31 cellular contexts compared by ENCODE assay signal in the genomic region with DNA sequence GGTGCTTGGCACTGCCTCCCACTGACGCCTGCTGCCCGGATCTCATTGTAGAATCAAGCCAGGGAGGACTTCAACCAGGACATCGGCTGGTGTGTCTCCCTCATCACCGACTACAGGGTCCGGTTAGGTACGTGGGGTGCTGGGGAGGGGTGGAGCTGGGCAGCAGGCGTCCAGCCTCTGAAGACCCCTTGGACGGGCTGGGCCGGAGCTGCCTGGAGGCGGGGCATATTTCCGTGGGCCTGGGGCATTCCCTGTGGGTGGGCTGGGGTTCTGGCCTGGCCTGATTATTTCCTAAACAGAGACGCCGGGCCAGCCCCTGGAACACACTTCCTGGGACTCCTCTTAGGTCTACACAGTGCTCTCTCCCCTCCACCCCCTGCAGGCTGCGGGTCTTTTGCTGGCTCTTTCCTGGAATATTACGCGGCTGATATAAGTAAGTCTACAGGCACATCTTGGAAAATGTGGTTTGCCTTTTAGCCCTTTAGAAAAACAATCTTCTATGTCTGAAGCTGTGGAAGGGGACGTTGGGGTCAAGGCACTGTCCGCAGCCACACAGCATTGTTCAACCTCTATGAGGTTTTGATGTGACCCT.
"Had no signal": no experiment of that assay in that cellular context is flagged by ENCODE, and none has a peak within 500 bp of the region (broad histone marks: within the 10 kb centered on the region; RNA-seq: fewer than 3 reads in every experiment).

No MANE protein-coding gene starts in this region.

- H3K27me3 ChIP-seq: brain microvascular endothelial cell, dorsolateral prefrontal cortex had no signal

- H3K4me3 ChIP-seq: coronary artery, dorsolateral prefrontal cortex had no signal

- H3K36me3 Mint-ChIP-seq: activated naive CD4-positive, alpha-beta T cell treated with anti-CD3 and anti-CD28 coated beads, Interleukin-2, amount 50 U/mL, for 72 hours; activated naive CD8-positive, alpha-beta T cell treated with anti-CD3 and anti-CD28 coated beads, Interleukin-2, amount 10 ng/mL, durations not matched to agents 7 days and 5 days had no signal

- H3K4me1 Mint-ChIP-seq: central memory CD8-positive, alpha-beta T cell; endodermal cell; T-helper 17 cell had no signal

- H3K27ac ChIP-seq: brain microvascular endothelial cell, coronary artery, WERI-Rb-1 had no signal

- ATAC-seq: activated CD4-positive, CD25-positive, alpha-beta regulatory T cell treated with anti-CD3 and anti-CD28 coated beads, Interleukin-2, amount 50 U/mL, for 24 hours; activated CD8-positive, alpha-beta T cell treated with anti-CD3 and anti-CD28 coated beads for 36 hours; activated naive CD4-positive, alpha-beta T cell treated with anti-CD3 and anti-CD28 coated beads, Interleukin-2, amount 50 U/mL, for 72 hours; esophagus mucosa; T-helper 17 cell had no signal

- H3K27ac Mint-ChIP-seq: activated B cell treated with CpG ODN at 0.5 μM for 24 hours; activated CD8-positive, alpha-beta T cell treated with anti-CD3 and anti-CD28 coated beads for 36 hours; activated naive CD4-positive, alpha-beta T cell treated with anti-CD3 and anti-CD28 coated beads for 36 hours; activated naive CD4-positive, alpha-beta T cell treated with anti-CD3 and anti-CD28 coated beads, Interleukin-2, amount 50 U/mL, for 72 hours; activated naive CD8-positive, alpha-beta T cell treated with anti-CD3 and anti-CD28 coated beads, Interleukin-2, amount 10 ng/mL, durations not matched to agents 7 days and 5 days; activated T-helper 1 cell treated with anti-CD3 and anti-CD28 coated beads, Interleukin-12 subunit alpha, Interleukin-12 subunit beta, Interleukin-2, Interleukin-4 antibody, amounts not matched to agents 30 ng/mL and 10 ng/mL and 1 ng/mL, durations not matched to agents 14 hours and 24 hours and 36 hours; activated T-helper 2 cell treated with anti-CD3 and anti-CD28 coated beads, Interferon-gamma antibody, Interleukin-2, Interleukin-4, amounts not matched to agents 10 μg/mL and 5 μg/mL and 100 μg/mL, durations not matched to agents 14 hours and 24 hours and 36 hours; dendritic cell treated with granulocyte-macrophage colony-stimulating factor and Interleukin-4, amounts not matched to agents 40 ng/mL and 50 ng/mL, for 4 days; endodermal cell; T-helper 17 cell; T-helper 2 cell treated with Interferon-gamma antibody and Interleukin-4, amounts not matched to agents 5 μg/mL and 100 μg/mL, for 36 hours had no signal

- H3K4me3 Mint-ChIP-seq: activated B cell treated with CpG ODN at 0.5 μM for 24 hours; activated CD8-positive, alpha-beta T cell treated with anti-CD3 and anti-CD28 coated beads for 36 hours; activated naive CD4-positive, alpha-beta T cell treated with anti-CD3 and anti-CD28 coated beads for 36 hours; activated naive CD8-positive, alpha-beta T cell treated with anti-CD3 and anti-CD28 coated beads, Interleukin-2, amount 10 ng/mL, durations not matched to agents 7 days and 5 days; activated T-helper 1 cell treated with anti-CD3 and anti-CD28 coated beads, Interleukin-12 subunit alpha, Interleukin-12 subunit beta, Interleukin-2, Interleukin-4 antibody, amounts not matched to agents 30 ng/mL and 10 ng/mL and 1 ng/mL, durations not matched to agents 14 hours and 24 hours and 36 hours; central memory CD8-positive, alpha-beta T cell; dendritic cell treated with granulocyte-macrophage colony-stimulating factor and Interleukin-4, amounts not matched to agents 40 ng/mL and 50 ng/mL, for 4 days; endodermal cell; T-helper 17 cell; T-helper 2 cell treated with Interferon-gamma antibody and Interleukin-4, amounts not matched to agents 5 μg/mL and 100 μg/mL, for 36 hours had no signal

- DNase-seq: activated B cell treated with CpG ODN at 0.5 μM for 24 hours; activated CD4-positive, alpha-beta T cell treated with anti-CD3 and anti-CD28 coated beads for 48 hours; activated CD4-positive, alpha-beta T cell treated with anti-CD3 and anti-CD28 coated beads, Interleukin-2, amount 50 U/mL, for 1 hour; activated CD4-positive, alpha-beta T cell treated with anti-CD3 and anti-CD28 coated beads, Interleukin-2, amount 50 U/mL, for 48 hours; activated CD8-positive, alpha-beta memory T cell treated with anti-CD3 and anti-CD28 coated beads for 24 hours; activated CD8-positive, alpha-beta T cell treated with anti-CD3 and anti-CD28 coated beads for 36 hours; activated effector memory CD4-positive, alpha-beta T cell treated with anti-CD3 and anti-CD28 coated beads, Interleukin-2, amount 50 U/mL, for 16 hours; activated naive CD4-positive, alpha-beta T cell treated with anti-CD3 and anti-CD28 coated beads for 36 hours; activated naive CD8-positive, alpha-beta T cell treated with anti-CD3 and anti-CD28 coated beads, Interleukin-2, amount 10 ng/mL, durations not matched to agents 7 days and 5 days; activated T-cell treated with anti-CD3 and anti-CD28 coated beads, Interleukin-2, amount 50 U/mL, for 1 hour; activated T-cell treated with anti-CD3 and anti-CD28 coated beads, Interleukin-2, amount 50 U/mL, for 48 hours; anterior cingulate cortex; brain microvascular endothelial cell; dorsolateral prefrontal cortex; effector memory CD4-positive, alpha-beta T cell; endodermal cell; foreskin fibroblast; head of caudate nucleus; T-helper 1 cell; T-helper 17 cell; T1000; WERI-Rb-1 had no signal

- H3K27me3 Mint-ChIP-seq: activated B cell treated with CpG ODN at 0.5 μM for 24 hours; activated CD8-positive, alpha-beta T cell treated with anti-CD3 and anti-CD28 coated beads for 36 hours; activated naive CD8-positive, alpha-beta T cell treated with anti-CD3 and anti-CD28 coated beads, Interleukin-2, amount 10 ng/mL, durations not matched to agents 7 days and 5 days; central memory CD8-positive, alpha-beta T cell; T-helper 17 cell had no signal

- H3K9me3 Mint-ChIP-seq: activated B cell treated with CpG ODN at 0.5 μM for 24 hours; activated CD8-positive, alpha-beta T cell treated with anti-CD3 and anti-CD28 coated beads for 36 hours; activated naive CD4-positive, alpha-beta T cell treated with anti-CD3 and anti-CD28 coated beads for 36 hours; activated naive CD4-positive, alpha-beta T cell treated with anti-CD3 and anti-CD28 coated beads, Interleukin-2, amount 50 U/mL, for 72 hours; activated naive CD8-positive, alpha-beta T cell treated with anti-CD3 and anti-CD28 coated beads, Interleukin-2, amount 10 ng/mL, durations not matched to agents 7 days and 5 days; activated T-helper 1 cell treated with anti-CD3 and anti-CD28 coated beads, Interleukin-12 subunit alpha, Interleukin-12 subunit beta, Interleukin-2, Interleukin-4 antibody, amounts not matched to agents 30 ng/mL and 10 ng/mL and 1 ng/mL, durations not matched to agents 14 hours and 24 hours and 36 hours; activated T-helper 2 cell treated with anti-CD3 and anti-CD28 coated beads, Interferon-gamma antibody, Interleukin-2, Interleukin-4, amounts not matched to agents 10 μg/mL and 5 μg/mL and 100 μg/mL, durations not matched to agents 14 hours and 24 hours and 36 hours; central memory CD8-positive, alpha-beta T cell; dendritic cell treated with granulocyte-macrophage colony-stimulating factor and Interleukin-4, amounts not matched to agents 40 ng/mL and 50 ng/mL, for 4 days; endodermal cell; T-helper 2 cell treated with Interferon-gamma antibody and Interleukin-4, amounts not matched to agents 5 μg/mL and 100 μg/mL, for 36 hours had no signal
